In the genomic region with DNA sequence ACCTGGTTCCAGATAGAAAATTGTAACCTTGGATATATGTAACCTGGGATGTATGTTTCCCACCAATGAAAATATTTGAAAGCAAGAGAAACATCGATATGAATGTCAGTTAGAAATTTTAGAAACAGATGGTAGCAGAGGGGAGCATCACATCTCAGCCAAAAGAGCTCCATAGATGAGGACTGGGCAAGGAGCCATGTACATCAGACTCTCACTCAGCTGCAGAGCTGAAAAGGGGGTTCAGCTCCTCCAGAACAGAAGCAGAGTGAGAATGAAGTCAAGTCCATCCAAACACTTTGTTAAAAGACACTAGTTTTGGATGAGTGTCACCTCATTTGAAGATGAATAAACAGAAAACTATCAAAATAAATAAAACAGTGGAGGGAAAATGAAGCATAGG, we compare ENCODE assay signal across 16 cellular contexts.
"Had no signal": no experiment of that assay in that cellular context is flagged by ENCODE, and none has a peak within 500 bp of the region (broad histone marks: within the 10 kb centered on the region; RNA-seq: fewer than 3 reads in every experiment).

No MANE protein-coding gene starts in this region.

- H3K27ac ChIP-seq: foreskin keratinocyte, heart left ventricle, neural progenitor cell, testis, upper lobe of right lung had no signal

- H3K36me3 ChIP-seq: neural progenitor cell, upper lobe of right lung had no signal

- H3K4me1 ChIP-seq: foreskin keratinocyte, neural progenitor cell, testis, upper lobe of right lung had no signal

- DNase-seq: activated CD4-positive, alpha-beta memory T cell treated with anti-CD3 and anti-CD28 coated beads, Interleukin-2, amount 10 ng/mL, durations not matched to agents 7 days and 5 days; activated CD4-positive, alpha-beta T cell treated with anti-CD3 and anti-CD28 coated beads for 4 hours; activated effector memory CD4-positive, alpha-beta T cell treated with Interleukin-2 at 50 U/mL for 16 hours; activated naive CD4-positive, alpha-beta T cell treated with anti-CD3 and anti-CD28 coated beads, Interleukin-2, amount 50 U/mL, for 16 hours; activated T-cell treated with anti-CD3 and anti-CD28 coated beads, Interleukin-2, amount 50 U/mL, for 4 hours; foreskin keratinocyte; heart left ventricle; left colon; midbrain; stimulated activated naive CD8-positive, alpha-beta T cell treated with anti-CD3 and anti-CD28 coated beads, Interleukin-15, amount 100 ng/mL, for 72 hours; T-helper 17 cell; testis; upper lobe of right lung had no signal

- H3K9me3 ChIP-seq: testis had no signal

- H3K27me3 ChIP-seq: foreskin keratinocyte, heart left ventricle, neural progenitor cell, testis, upper lobe of right lung had no signal

- ATAC-seq: activated T-cell treated with anti-CD3 and anti-CD28 coated beads, Interleukin-2, amount 50 U/mL, for 4 hours; foreskin keratinocyte; heart left ventricle; left colon; sciatic nerve; stimulated activated naive CD8-positive, alpha-beta T cell treated with anti-CD3 and anti-CD28 coated beads, Interleukin-15, amount 100 ng/mL, for 72 hours; T-helper 17 cell; upper lobe of right lung had no signal

- H3K4me3 ChIP-seq: heart left ventricle, lung, neural progenitor cell, testis, upper lobe of right lung had no signal
